Comparison of ENCODE assay signal across 27 cellular contexts in genomic region chr1:177329871-177330270, GRCh38.
"Had no signal": no experiment of that assay in that cellular context is flagged by ENCODE, and none has a peak within 500 bp of the region (broad histone marks: within the 10 kb centered on the region; RNA-seq: fewer than 3 reads in every experiment).

No MANE protein-coding gene starts in this region.

- DNase-seq: activated B cell treated with CpG ODN at 0.5 μM for 24 hours; activated CD4-positive, alpha-beta T cell treated with anti-CD3 and anti-CD28 coated beads for 48 hours; activated CD4-positive, alpha-beta T cell treated with anti-CD3 and anti-CD28 coated beads, Interleukin-2, amount 50 U/mL, for 1 hour; activated CD4-positive, alpha-beta T cell treated with anti-CD3 and anti-CD28 coated beads, Interleukin-2, amount 50 U/mL, for 48 hours; activated CD8-positive, alpha-beta memory T cell treated with anti-CD3 and anti-CD28 coated beads for 24 hours; activated CD8-positive, alpha-beta T cell treated with anti-CD3 and anti-CD28 coated beads for 36 hours; activated effector memory CD4-positive, alpha-beta T cell treated with Interleukin-2 at 50 U/mL for 16 hours; activated gamma-delta T cell treated with Interleukin-2 at 50 U/mL for 16 hours; activated naive CD4-positive, alpha-beta T cell treated with anti-CD3 and anti-CD28 coated beads, Interleukin-2, amount 50 U/mL, for 16 hours; activated naive CD4-positive, alpha-beta T cell treated with Interleukin-2 at 50 U/mL for 16 hours; activated T-cell treated with anti-CD3 and anti-CD28 coated beads, Interleukin-2, amount 50 U/mL, for 4 hours; amniotic stem cell; anterior cingulate cortex; brain microvascular endothelial cell; dorsolateral prefrontal cortex; effector memory CD4-positive, alpha-beta T cell; esophagus squamous epithelium; head of caudate nucleus; T-helper 1 cell; T-helper 17 cell; T1000; WERI-Rb-1 had no signal

- H3K4me3 ChIP-seq: coronary artery, dorsolateral prefrontal cortex, esophagus squamous epithelium had no signal

- FAIRE-seq: astrocyte, bronchial epithelial cell, endothelial cell of umbilical vein, frontal cortex had no signal
